14 cellular contexts compared by ENCODE assay signal in the genomic region with DNA sequence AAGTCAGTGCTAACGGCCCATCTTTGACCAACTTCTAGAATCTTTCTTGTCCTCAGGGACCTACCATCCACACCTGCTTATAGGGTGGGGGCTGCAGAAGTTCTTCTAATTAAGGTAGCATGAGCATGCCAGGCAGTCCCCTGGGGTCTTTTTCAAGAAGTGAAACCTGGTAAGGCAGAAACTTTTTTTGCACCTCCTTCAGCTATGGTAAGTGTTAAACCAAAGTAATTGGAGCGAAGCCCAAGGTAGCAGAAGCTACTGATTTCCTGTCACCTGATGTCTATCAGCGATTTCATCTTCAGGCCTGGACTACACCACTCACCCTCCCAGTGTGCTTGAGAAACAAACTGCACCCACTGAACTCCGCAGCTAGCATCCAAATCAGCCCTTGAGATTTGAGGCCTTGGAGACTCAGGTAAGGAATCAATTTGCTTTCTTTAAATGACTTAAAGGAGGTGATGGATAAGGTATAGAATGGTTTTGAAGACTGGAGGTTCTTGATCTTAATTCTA. TPM values are rescaled to one million over a fixed set of nuclear protein-coding genes. Genes with fewer than 3 reads are reported as not detected.
A peak's percentile ranks its signal among the peaks of the same experiment; 100 is the strongest.
DNase-seq lines count a peak whose midpoint lies in the region; ATAC-seq and TF ChIP-seq lines count a peak whose summit lies in the region.
"Had no signal": no experiment of that assay in that cellular context is flagged by ENCODE, and none has a peak within 500 bp of the region (broad histone marks: within the 10 kb centered on the region; RNA-seq: fewer than 3 reads in every experiment).

A gene (plus strand): TSS at position 317 of the 512 bp plus-strand sequence. CDS start 6,528 bp downstream, outside the sequence.

- no peak for TF ChIP-seq POLR2A in right lobe of liver (IDR thresholded peaks at IDR 0.05)
- TF ChIP-seq POLR2A in uterus (IDR thresholded peaks at IDR 0.05): no peak

- H3K36me3 ChIP-seq in right lobe of liver (no peaks in the 10 kb centered on the region), uterus (no peaks in the 10 kb centered on the region)
- H3K36me3 ChIP-seq: brain microvascular endothelial cell, heart right ventricle had no signal

- no peaks in the 10 kb centered on the region for H3K27me3 ChIP-seq in mononuclear cell (ENCODE audit: insufficient read depth, low read length)
- H3K27me3 ChIP-seq in right lobe of liver: no peaks in the 10 kb centered on the region
- H3K27me3 ChIP-seq in uterus: no peaks in the 10 kb centered on the region
- H3K27me3 ChIP-seq: brain microvascular endothelial cell, heart right ventricle had no signal

- intact Hi-C loops in right lobe of liver (cut with DNase I) (no loop called here), uterus (cut with DNase I; ENCODE audit: low total_unique reads) (no loop called here)

- TF ChIP-seq CTCF in right lobe of liver (IDR thresholded peaks at IDR 0.05): no peak
- TF ChIP-seq CTCF in uterus (IDR thresholded peaks at IDR 0.05): no peak

- H3K9me3 ChIP-seq in mononuclear cell (ENCODE audit: low read depth, low read length): no peaks in the 10 kb centered on the region
- no peaks in the 10 kb centered on the region for H3K9me3 ChIP-seq in right lobe of liver
- no peaks in the 10 kb centered on the region for H3K9me3 ChIP-seq in uterus
- H3K9me3 ChIP-seq: heart right ventricle had no signal

- peak; percentile 81 for ATAC-seq in GM18519 (IDR thresholded peaks at IDR 0.05; ENCODE audit: low FRiP score, unreplicated experiment)
- ATAC-seq in GM21447 (IDR thresholded peaks at IDR 0.05; ENCODE audit: unreplicated experiment): peak; percentile 85
- ATAC-seq in HG03159 (IDR thresholded peaks at IDR 0.05; ENCODE audit: unreplicated experiment): peak; percentile 89
- no peak for ATAC-seq in right lobe of liver
- ATAC-seq: heart right ventricle, Panc1 had no signal

- H3K4me3 ChIP-seq in mononuclear cell (ENCODE audit: low read length) (peak within 1 kb of the TSS; percentile 44), right lobe of liver (no peak within 1 kb of the TSS), uterus (no peak within 1 kb of the TSS)
- H3K4me3 ChIP-seq: heart right ventricle had no signal

- H3K27ac ChIP-seq in right lobe of liver (no peak within 1 kb of the TSS), uterus (no peak within 1 kb of the TSS)
- H3K27ac ChIP-seq: brain microvascular endothelial cell, heart right ventricle had no signal

- H3K4me1 ChIP-seq in mononuclear cell (ENCODE audit: insufficient read depth, low read length) (peaks cover 7% of the 10 kb centered on the region), right lobe of liver (no peaks in the 10 kb centered on the region), uterus (no peaks in the 10 kb centered on the region)
- H3K4me1 ChIP-seq: heart right ventricle had no signal

- DNase-seq in right lobe of liver (no peak), uterus (no peak), putamen (ENCODE audit: low spot score) (no peak), HuH-7 (ENCODE audit: low spot score) (no peak)
- DNase-seq: activated CD4-positive, alpha-beta memory T cell treated with anti-CD3 and anti-CD28 coated beads, Interleukin-2, amount 10 ng/mL, durations not matched to agents 7 days and 5 days; brain microvascular endothelial cell; heart right ventricle; Kasumi-1; nephron progenitor cell had no signal

- 27% methylated on average over 4 of the region's 4 CpGs for WGBS in right lobe of liver (ENCODE audit: insufficient coverage, low coverage, low lambda C conversion rate, missing lambda C conversion rate)

RNA-seq across cellular contexts. Expression of the gene that starts here (rescaled TPM):
- total RNA-seq in mononuclear cell (145 TPM), right lobe of liver (under 1 TPM in 5 of 6 experiments, not detected in 1; 0.12 to 0.78 (median 0.26) TPM), uterus (1 to 10 TPM in 1 of 4 donors, under 1 TPM in 2, not detected in 1; 0.12 to 1.9 (median 0.59) TPM)
- total RNA-seq: activated CD4-positive, alpha-beta memory T cell treated with anti-CD3 and anti-CD28 coated beads, Interleukin-2, amount 10 ng/mL, durations not matched to agents 7 days and 5 days had no signal

Comparison
In these comparisons a context has a peak if more than half of its experiments do, and no peak if none do; other contexts are left out.
1. RNA of the gene that starts here (total RNA-seq): 145 TPM in mononuclear cell (single experiment); 0.12 to 1.9 TPM in uterus and 0.12 to 0.78 TPM in right lobe of liver; every median in the first group is over 10 times any median in the second.
2. ATAC-seq: peak in GM18519 (single experiment), GM21447 (single experiment) and HG03159 (single experiment); none in right lobe of liver (0 of 4).